1 cellular context compared by ENCODE assay signal in the genomic region with DNA sequence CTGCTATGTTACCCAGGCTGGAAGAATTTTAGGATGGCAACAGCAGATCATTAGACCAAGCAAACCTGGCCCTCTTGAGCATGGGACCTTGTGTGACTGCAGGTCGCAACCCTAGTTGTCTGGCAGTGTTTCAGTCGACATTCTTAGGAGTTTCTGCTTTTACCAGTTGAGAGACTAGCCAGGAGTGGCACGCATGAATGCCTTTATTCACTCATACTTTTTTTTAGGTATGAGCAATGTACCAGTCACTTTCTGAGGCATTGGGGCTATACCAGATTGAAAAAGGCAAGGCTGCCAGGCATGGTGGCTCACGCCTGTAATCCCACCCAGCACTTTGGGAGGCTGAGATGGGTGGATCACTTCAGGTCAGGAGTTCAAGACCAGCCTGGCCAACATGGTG.
TF ChIP-seq lines count a peak whose summit lies in the region.

No MANE protein-coding gene starts in this region.

TF ChIP-seq in HCT116, 20 proteins besides CTCF, POLR2A, EP300 and RAD21 (continued from another document):
- TF ChIP-seq, protein P1, sequence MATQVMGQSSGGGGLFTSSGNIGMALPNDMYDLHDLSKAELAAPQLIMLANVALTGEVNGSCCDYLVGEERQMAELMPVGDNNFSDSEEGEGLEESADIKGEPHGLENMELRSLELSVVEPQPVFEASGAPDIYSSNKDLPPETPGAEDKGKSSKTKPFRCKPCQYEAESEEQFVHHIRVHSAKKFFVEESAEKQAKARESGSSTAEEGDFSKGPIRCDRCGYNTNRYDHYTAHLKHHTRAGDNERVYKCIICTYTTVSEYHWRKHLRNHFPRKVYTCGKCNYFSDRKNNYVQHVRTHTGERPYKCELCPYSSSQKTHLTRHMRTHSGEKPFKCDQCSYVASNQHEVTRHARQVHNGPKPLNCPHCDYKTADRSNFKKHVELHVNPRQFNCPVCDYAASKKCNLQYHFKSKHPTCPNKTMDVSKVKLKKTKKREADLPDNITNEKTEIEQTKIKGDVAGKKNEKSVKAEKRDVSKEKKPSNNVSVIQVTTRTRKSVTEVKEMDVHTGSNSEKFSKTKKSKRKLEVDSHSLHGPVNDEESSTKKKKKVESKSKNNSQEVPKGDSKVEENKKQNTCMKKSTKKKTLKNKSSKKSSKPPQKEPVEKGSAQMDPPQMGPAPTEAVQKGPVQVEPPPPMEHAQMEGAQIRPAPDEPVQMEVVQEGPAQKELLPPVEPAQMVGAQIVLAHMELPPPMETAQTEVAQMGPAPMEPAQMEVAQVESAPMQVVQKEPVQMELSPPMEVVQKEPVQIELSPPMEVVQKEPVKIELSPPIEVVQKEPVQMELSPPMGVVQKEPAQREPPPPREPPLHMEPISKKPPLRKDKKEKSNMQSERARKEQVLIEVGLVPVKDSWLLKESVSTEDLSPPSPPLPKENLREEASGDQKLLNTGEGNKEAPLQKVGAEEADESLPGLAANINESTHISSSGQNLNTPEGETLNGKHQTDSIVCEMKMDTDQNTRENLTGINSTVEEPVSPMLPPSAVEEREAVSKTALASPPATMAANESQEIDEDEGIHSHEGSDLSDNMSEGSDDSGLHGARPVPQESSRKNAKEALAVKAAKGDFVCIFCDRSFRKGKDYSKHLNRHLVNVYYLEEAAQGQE (IDR thresholded peaks at IDR 0.05; ENCODE audit: low read depth) = no peak
- TF ChIP-seq JUND (IDR thresholded peaks at IDR 0.05) = peak; percentile 77
- TF ChIP-seq, protein P2, sequence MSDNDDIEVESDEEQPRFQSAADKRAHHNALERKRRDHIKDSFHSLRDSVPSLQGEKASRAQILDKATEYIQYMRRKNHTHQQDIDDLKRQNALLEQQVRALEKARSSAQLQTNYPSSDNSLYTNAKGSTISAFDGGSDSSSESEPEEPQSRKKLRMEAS (IDR thresholded peaks at IDR 0.05) = peak; percentile 77
- no peak for TF ChIP-seq SIN3A (IDR thresholded peaks at IDR 0.05; ENCODE audit: low read depth)
- TF ChIP-seq YY1 (IDR thresholded peaks at IDR 0.05; ENCODE audit: extremely low read depth, insufficient replicate concordance, low read depth, low read length) = peak; percentile 46
- no peak; the same call in 1 of the 2 replicates for TF ChIP-seq SRF (IDR thresholded peaks at IDR 0.05; ENCODE audit: low read depth)
- no peak; the same call in 1 of the 2 replicates for TF ChIP-seq CEBPB (IDR thresholded peaks at IDR 0.05; ENCODE audit: low read depth)
- TF ChIP-seq CBX3 (IDR thresholded peaks at IDR 0.05; ENCODE audit: low read depth) = peak; percentile 87; the same call in 1 of the 2 replicates
- TF ChIP-seq, protein P3, sequence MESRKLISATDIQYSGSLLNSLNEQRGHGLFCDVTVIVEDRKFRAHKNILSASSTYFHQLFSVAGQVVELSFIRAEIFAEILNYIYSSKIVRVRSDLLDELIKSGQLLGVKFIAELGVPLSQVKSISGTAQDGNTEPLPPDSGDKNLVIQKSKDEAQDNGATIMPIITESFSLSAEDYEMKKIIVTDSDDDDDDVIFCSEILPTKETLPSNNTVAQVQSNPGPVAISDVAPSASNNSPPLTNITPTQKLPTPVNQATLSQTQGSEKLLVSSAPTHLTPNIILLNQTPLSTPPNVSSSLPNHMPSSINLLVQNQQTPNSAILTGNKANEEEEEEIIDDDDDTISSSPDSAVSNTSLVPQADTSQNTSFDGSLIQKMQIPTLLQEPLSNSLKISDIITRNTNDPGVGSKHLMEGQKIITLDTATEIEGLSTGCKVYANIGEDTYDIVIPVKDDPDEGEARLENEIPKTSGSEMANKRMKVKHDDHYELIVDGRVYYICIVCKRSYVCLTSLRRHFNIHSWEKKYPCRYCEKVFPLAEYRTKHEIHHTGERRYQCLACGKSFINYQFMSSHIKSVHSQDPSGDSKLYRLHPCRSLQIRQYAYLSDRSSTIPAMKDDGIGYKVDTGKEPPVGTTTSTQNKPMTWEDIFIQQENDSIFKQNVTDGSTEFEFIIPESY (IDR thresholded peaks at IDR 0.05; ENCODE audit: extremely low read depth, insufficient replicate concordance, low read length) = peak; percentile 55
- TF ChIP-seq POLR2AphosphoS5 (IDR thresholded peaks at IDR 0.05; ENCODE audit: low read depth, low read length) = peak; percentile 37; the same call in 1 of the 2 replicates
